Comparison of ENCODE assay signal across 1 cellular context in genomic region chr7:126529833-126530232, GRCh38.
TF ChIP-seq lines count a peak whose summit lies in the region.

No MANE protein-coding gene starts in this region.

TF ChIP-seq in SK-N-SH, 30 proteins besides CTCF, POLR2A, EP300 and RAD21 (continued from another document):
- TF ChIP-seq, protein P1, sequence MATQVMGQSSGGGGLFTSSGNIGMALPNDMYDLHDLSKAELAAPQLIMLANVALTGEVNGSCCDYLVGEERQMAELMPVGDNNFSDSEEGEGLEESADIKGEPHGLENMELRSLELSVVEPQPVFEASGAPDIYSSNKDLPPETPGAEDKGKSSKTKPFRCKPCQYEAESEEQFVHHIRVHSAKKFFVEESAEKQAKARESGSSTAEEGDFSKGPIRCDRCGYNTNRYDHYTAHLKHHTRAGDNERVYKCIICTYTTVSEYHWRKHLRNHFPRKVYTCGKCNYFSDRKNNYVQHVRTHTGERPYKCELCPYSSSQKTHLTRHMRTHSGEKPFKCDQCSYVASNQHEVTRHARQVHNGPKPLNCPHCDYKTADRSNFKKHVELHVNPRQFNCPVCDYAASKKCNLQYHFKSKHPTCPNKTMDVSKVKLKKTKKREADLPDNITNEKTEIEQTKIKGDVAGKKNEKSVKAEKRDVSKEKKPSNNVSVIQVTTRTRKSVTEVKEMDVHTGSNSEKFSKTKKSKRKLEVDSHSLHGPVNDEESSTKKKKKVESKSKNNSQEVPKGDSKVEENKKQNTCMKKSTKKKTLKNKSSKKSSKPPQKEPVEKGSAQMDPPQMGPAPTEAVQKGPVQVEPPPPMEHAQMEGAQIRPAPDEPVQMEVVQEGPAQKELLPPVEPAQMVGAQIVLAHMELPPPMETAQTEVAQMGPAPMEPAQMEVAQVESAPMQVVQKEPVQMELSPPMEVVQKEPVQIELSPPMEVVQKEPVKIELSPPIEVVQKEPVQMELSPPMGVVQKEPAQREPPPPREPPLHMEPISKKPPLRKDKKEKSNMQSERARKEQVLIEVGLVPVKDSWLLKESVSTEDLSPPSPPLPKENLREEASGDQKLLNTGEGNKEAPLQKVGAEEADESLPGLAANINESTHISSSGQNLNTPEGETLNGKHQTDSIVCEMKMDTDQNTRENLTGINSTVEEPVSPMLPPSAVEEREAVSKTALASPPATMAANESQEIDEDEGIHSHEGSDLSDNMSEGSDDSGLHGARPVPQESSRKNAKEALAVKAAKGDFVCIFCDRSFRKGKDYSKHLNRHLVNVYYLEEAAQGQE (IDR thresholded peaks at IDR 0.05; ENCODE audit: low read depth, low read length): no peak
- no peak for TF ChIP-seq RCOR1 (IDR thresholded peaks at IDR 0.05; ENCODE audit: low read length)
- no peak for TF ChIP-seq USF2 (IDR thresholded peaks at IDR 0.05; ENCODE audit: borderline replicate concordance, low read depth, low read length)
- TF ChIP-seq TAF1 (IDR thresholded peaks at IDR 0.05; ENCODE audit: borderline replicate concordance, low read depth, low read length): no peak
- no peak for TF ChIP-seq GATA2 (CRISPR knock-in tag; IDR thresholded peaks at IDR 0.05)
- TF ChIP-seq SMC3 (IDR thresholded peaks at IDR 0.05; ENCODE audit: low read depth, low read length): no peak
- no peak for TF ChIP-seq RFX5 (IDR thresholded peaks at IDR 0.05; ENCODE audit: low read length)
- no peak for TF ChIP-seq MXI1 (IDR thresholded peaks at IDR 0.05; ENCODE audit: low read depth, low read length)
- TF ChIP-seq NRF1 (IDR thresholded peaks at IDR 0.05; ENCODE audit: low read depth, low read length): no peak
- TF ChIP-seq RXRA (IDR thresholded peaks at IDR 0.05; ENCODE audit: borderline replicate concordance, low read depth): no peak
- TF ChIP-seq, protein P2, sequence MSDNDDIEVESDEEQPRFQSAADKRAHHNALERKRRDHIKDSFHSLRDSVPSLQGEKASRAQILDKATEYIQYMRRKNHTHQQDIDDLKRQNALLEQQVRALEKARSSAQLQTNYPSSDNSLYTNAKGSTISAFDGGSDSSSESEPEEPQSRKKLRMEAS (IDR thresholded peaks at IDR 0.05; ENCODE audit: low read depth): no peak
- peak; percentile 83 for TF ChIP-seq JUND (IDR thresholded peaks at IDR 0.05)
- TF ChIP-seq TCF12 (IDR thresholded peaks at IDR 0.05): peak; percentile 30
